In the genomic region with DNA sequence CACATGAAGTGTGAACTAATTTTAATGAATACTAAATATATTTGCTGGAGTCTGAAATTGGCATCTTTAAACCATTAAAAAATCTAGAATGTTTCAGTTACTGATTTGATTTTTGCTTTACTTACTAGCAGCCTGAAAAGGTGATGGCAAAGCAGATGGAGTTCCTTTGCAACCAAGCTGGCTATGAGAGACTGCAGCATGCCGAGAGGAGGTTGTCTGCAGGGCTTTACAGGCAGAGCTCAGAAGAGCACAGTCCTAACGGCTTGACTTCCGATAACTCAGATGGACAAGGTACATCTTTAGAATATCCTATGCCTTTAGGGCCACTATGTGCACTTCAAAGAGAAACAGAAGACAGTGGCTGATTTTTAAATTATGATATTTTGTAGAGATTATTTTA, we compare ENCODE assay signal across 19 cellular contexts.
"Had no signal": no experiment of that assay in that cellular context is flagged by ENCODE, and none has a peak within 500 bp of the region (broad histone marks: within the 10 kb centered on the region; RNA-seq: fewer than 3 reads in every experiment).

No MANE protein-coding gene starts in this region.

- H3K9me3 ChIP-seq: colonic mucosa, esophagus squamous epithelium, heart right ventricle, prostate gland, right atrium auricular region, testis, tibial artery had no signal

- H3K9ac ChIP-seq: neural progenitor cell had no signal

- H3K36me3 ChIP-seq: colonic mucosa, prostate gland had no signal

- H3K27me3 ChIP-seq: colonic mucosa, esophagus squamous epithelium, heart right ventricle, neural progenitor cell, right atrium auricular region, testis, tibial artery had no signal

- DNase-seq: colonic mucosa; dermis blood vessel endothelial cell; effector memory CD8-positive, alpha-beta T cell; erythroblast; esophagus squamous epithelium; foreskin melanocyte; glutamatergic neuron; heart right ventricle; immature natural killer cell; naive thymus-derived CD4-positive, alpha-beta T cell; stimulated activated CD4-positive, alpha-beta T cell treated with anti-CD3 and anti-CD28 coated beads, Interleukin-2, amount 100 ng/mL, for 24 hours; stimulated activated CD4-positive, alpha-beta T cell treated with anti-CD3 and anti-CD28 coated beads, Interleukin-4, amount 100 ng/mL, for 4 hours; stimulated activated naive CD8-positive, alpha-beta T cell treated with anti-CD3 and anti-CD28 coated beads, Interleukin-15, Interleukin-2, amounts not matched to agents 100 U/mL and 50 U/mL, for 24 hours; testis; tibial artery had no signal

- H3K4me1 ChIP-seq: colonic mucosa, neural progenitor cell, prostate gland, right atrium auricular region, testis had no signal

- H3K4me3 ChIP-seq: colonic mucosa, esophagus squamous epithelium, heart right ventricle, lung, neural progenitor cell, prostate gland, right atrium auricular region, testis, tibial artery had no signal

- H3K27ac ChIP-seq: colonic mucosa, esophagus squamous epithelium, heart right ventricle, neural progenitor cell, prostate gland, right atrium auricular region, testis, tibial artery had no signal
